1 cellular context compared by ENCODE assay signal in genomic region chr18:47175283-47175894, GRCh38.
A peak's percentile ranks its signal among the peaks of the same experiment; 100 is the strongest.
TF ChIP-seq lines count a peak whose summit lies in the region.

No MANE protein-coding gene starts in this region.

TF ChIP-seq in HepG2, 621 proteins besides CTCF, POLR2A, EP300 and RAD21 (continued from another document):
- TF ChIP-seq, protein P1, sequence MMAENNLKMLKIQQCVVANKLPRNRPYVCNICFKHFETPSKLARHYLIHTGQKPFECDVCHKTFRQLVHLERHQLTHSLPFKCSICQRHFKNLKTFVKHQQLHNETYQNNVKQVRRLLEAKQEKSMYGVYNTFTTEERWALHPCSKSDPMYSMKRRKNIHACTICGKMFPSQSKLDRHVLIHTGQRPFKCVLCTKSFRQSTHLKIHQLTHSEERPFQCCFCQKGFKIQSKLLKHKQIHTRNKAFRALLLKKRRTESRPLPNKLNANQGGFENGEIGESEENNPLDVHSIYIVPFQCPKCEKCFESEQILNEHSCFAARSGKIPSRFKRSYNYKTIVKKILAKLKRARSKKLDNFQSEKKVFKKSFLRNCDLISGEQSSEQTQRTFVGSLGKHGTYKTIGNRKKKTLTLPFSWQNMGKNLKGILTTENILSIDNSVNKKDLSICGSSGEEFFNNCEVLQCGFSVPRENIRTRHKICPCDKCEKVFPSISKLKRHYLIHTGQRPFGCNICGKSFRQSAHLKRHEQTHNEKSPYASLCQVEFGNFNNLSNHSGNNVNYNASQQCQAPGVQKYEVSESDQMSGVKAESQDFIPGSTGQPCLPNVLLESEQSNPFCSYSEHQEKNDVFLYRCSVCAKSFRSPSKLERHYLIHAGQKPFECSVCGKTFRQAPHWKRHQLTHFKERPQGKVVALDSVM (CRISPR knock-in tag; IDR thresholded peaks at IDR 0.05): peak; percentile 86
- 0 out of 2 replicates have a peak, but pooled peaks have one; percentile 33 for TF ChIP-seq GFI1 (CRISPR knock-in tag; IDR thresholded peaks at IDR 0.05; ENCODE audit: borderline replicate concordance)
- TF ChIP-seq ZNF317 (CRISPR knock-in tag; IDR thresholded peaks at IDR 0.05): 0 out of 2 replicates have a peak, but pooled peaks have one; percentile 1
- peak; percentile 99 for TF ChIP-seq ZNF121 (CRISPR knock-in tag; IDR thresholded peaks at IDR 0.05)
- TF ChIP-seq ISX (CRISPR knock-in tag; conservative IDR thresholded peaks at IDR 0.05): no peak
- 0 out of 2 replicates have a peak, but pooled peaks have one; percentile 35 for TF ChIP-seq ZMYM2 (CRISPR knock-in tag; IDR thresholded peaks at IDR 0.05)
- 0 out of 2 replicates have a peak, but pooled peaks have one; percentile 10 for TF ChIP-seq GZF1 (CRISPR knock-in tag; IDR thresholded peaks at IDR 0.05)
- TF ChIP-seq ZNF441 (CRISPR knock-in tag; IDR thresholded peaks at IDR 0.05; ENCODE audit: borderline replicate concordance): 0 out of 2 replicates have a peak, but pooled peaks have one; percentile 40
- 0 out of 2 replicates have a peak, but pooled peaks have one; percentile 24 for TF ChIP-seq CEBPB (IDR thresholded peaks at IDR 0.05; ENCODE audit: borderline replicate concordance, low read depth, low read length)
- TF ChIP-seq ZNF670 (CRISPR knock-in tag; IDR thresholded peaks at IDR 0.05; ENCODE audit: borderline replicate concordance): no peak
- no peak for TF ChIP-seq ZNF260 (CRISPR knock-in tag; IDR thresholded peaks at IDR 0.05; ENCODE audit: borderline replicate concordance, low read depth)
- peak; percentile 63 for TF ChIP-seq CEBPG (CRISPR knock-in tag; IDR thresholded peaks at IDR 0.05)
